ENCODE assay signal across 9 cellular contexts in the genomic region with DNA sequence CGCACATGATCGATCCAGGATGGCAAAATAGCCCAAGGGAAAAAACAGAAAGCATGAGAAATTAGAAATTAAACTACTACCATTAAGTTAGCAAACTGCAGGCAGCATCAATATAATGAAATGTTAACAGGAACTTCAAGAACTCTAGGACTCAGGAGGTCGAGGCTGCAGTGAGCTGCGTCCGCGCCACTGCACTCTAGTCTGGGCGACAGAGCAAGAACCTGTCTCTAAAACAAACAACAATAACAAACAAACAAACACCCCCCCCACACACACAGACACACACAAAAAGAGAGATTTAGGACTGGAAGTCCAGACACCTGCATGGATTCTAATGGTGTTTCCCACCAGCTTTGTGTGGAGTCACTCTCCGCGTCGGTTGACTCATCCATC. TPM values are rescaled to one million over a fixed set of nuclear protein-coding genes. Genes with fewer than 3 reads are reported as not detected.
DNase-seq lines count a peak whose midpoint lies in the region; ATAC-seq and TF ChIP-seq lines count a peak whose summit lies in the region.
"Had no signal": no experiment of that assay in that cellular context is flagged by ENCODE, and none has a peak within 500 bp of the region (broad histone marks: within the 10 kb centered on the region; RNA-seq: fewer than 3 reads in every experiment).

No MANE protein-coding gene starts in this region.

- no peaks in the 10 kb centered on the region for H3K27me3 ChIP-seq in GM23248 (replicated peaks; ENCODE audit: insufficient read depth)

- H3K27ac Mint-ChIP-seq in T-helper 17 cell = peak overlapping the region; percentile 46

- no peaks in the 10 kb centered on the region for H3K27me3 Mint-ChIP-seq in T-helper 17 cell

- peaks cover 15% of the 10 kb centered on the region; the same call in 1 of the 2 replicates for H3F3A ChIP-seq in GM23248 (ENCODE audit: insufficient read depth)

- in situ Hi-C loops in GM23248 (cut with MboI) = loop anchor here (10.0 kb wide), 1 partner anchor 179 kb away; no protein-coding TSS in a partner anchor

- peak overlapping the region; percentile 98 for H3K9ac ChIP-seq in GM23248

- peak overlapping the region; percentile 92 for H2AFZ ChIP-seq in GM23248

- H3K4me3 Mint-ChIP-seq in T-helper 17 cell = peak overlapping the region; percentile 91

- peaks cover 17% of the 10 kb centered on the region; the same call in 1 of the 2 replicates for H3K4me1 ChIP-seq in GM23248 (ENCODE audit: insufficient read depth)

- no peak for ATAC-seq in T-helper 17 cell

- no peaks in the 10 kb centered on the region for H3K9me3 ChIP-seq in GM23248 (ENCODE audit: low read depth)
- H3K9me3 ChIP-seq in T-helper 17 cell (ENCODE audit: control insufficient read depth, low read length, poor library complexity, severe bottlenecking) = no peaks in the 10 kb centered on the region

- no peak for TF ChIP-seq CTCF in fibroblast of the aortic adventitia (IDR thresholded peaks at IDR 0.05; ENCODE audit: insufficient read depth, low read length)

- no peaks in the 10 kb centered on the region for H4K20me1 ChIP-seq in GM23248 (ENCODE audit: insufficient read depth)

- 47 to 57% methylated on average over 10 of the region's 10 CpGs for WGBS in GM23248 (ENCODE audit: low coverage in 1 of 2, low lambda C conversion rate in 2 of 2, missing lambda C conversion rate in 2 of 2), 2 experiments

- H3K27ac ChIP-seq in GM23248 = peak overlapping the region; percentile 97

- H3K36me3 Mint-ChIP-seq in T-helper 17 cell (ENCODE audit: low read depth) = no peaks in the 10 kb centered on the region

- DNase-seq in GM23248 (no peak), T-helper 17 cell (no peak), fibroblast of the aortic adventitia (ENCODE audit: low read depth) (no peak), skeletal muscle cell (ENCODE audit: low read depth) (no peak), HK-2 (ENCODE audit: unreplicated experiment) (no peak), NCI-H2196 treated with DMSO at 0.1 percent for 48 hours (lab: John Stamatoyannopoulos, UW; ENCODE audit: unreplicated experiment) (no peak), SKM-1 (lab: John Stamatoyannopoulos, UW; ENCODE audit: unreplicated experiment) (no peak)
- DNase-seq in NK-92 treated with Interleukin-12 subunit alpha and Interleukin-12 subunit beta, amount 100 ng/mL, for 24 hours (lab: John Stamatoyannopoulos, UW) = no peak

- peak overlapping the region; percentile 98 for H3K4me3 ChIP-seq in GM23248
- H3K4me3 ChIP-seq in fibroblast of the aortic adventitia (ENCODE audit: low read depth, low read length) = peak overlapping the region; percentile 87
- H3K4me3 ChIP-seq in skeletal muscle cell (ENCODE audit: low read depth, low read length) = peak overlapping the region; percentile 89

- H3K4me2 ChIP-seq in GM23248 (ENCODE audit: unreplicated experiment) = peak overlapping the region; percentile 88

- no peaks in the 10 kb centered on the region for H3K9me2 ChIP-seq in GM23248 (ENCODE audit: insufficient read depth)

- peaks cover 17% of the 10 kb centered on the region for H3K79me2 ChIP-seq in GM23248 (ENCODE audit: insufficient read depth)

- H3K36me3 ChIP-seq in GM23248 (ENCODE audit: low read depth) = peaks cover 11% of the 10 kb centered on the region; the same call in 1 of the 2 replicates

- peaks cover 25% of the 10 kb centered on the region for H3K4me1 Mint-ChIP-seq in T-helper 17 cell

RNA-seq across cellular contexts. Expression of a gene that starts 0.5 kb away (rescaled TPM):
- total RNA-seq in GM23248 (2014; rRNA removed; shearing (Covaris generic)) = 6.2 and 6.4 TPM in 2 replicates
- 26.9 and 27.5 TPM in 2 replicates for polyA plus RNA-seq in GM23248 (2016; fragmentation: Nextera tagmentation; extraction: Ambion mirVana)
- total RNA-seq in T-helper 17 cell (10 to 100 TPM; 18.3 to 21.4 TPM), fibroblast of the aortic adventitia (ENCODE audit: low replicate concordance) (15.0 and 15.8 TPM in 2 replicates)

RNA-seq across cellular contexts. Expression of a gene that starts 16.4 kb away (rescaled TPM):
- 20.2 and 24.3 TPM in 2 replicates for total RNA-seq in GM23248 (2014; rRNA removed; shearing (Covaris generic))
- polyA plus RNA-seq in GM23248 (2016; fragmentation: Nextera tagmentation; extraction: Ambion mirVana) = 45.7 and 47.3 TPM in 2 replicates
- 10 to 100 TPM; 17.4 to 19.2 TPM for total RNA-seq in T-helper 17 cell
- total RNA-seq in fibroblast of the aortic adventitia (ENCODE audit: low replicate concordance) = 28.0 and 42.0 TPM in 2 replicates

RNA-seq across cellular contexts. Expression of a gene that starts 26.3 kb away (rescaled TPM):
- total RNA-seq in GM23248 (2014; rRNA removed; shearing (Covaris generic)) = 0.65 TPM in 1 of 2 replicates, not detected in the other
- 0.27 TPM in 1 of 2 replicates, not detected in the other for polyA plus RNA-seq in GM23248 (2016; fragmentation: Nextera tagmentation; extraction: Ambion mirVana)
- total RNA-seq in T-helper 17 cell (100 to 1,000 TPM; 322 to 338 TPM), fibroblast of the aortic adventitia (ENCODE audit: low replicate concordance) (not detected in 2 replicates)
- total RNA-seq: pulmonary artery endothelial cell had no signal

RNA-seq across cellular contexts. Expression of a gene that starts 38.8 kb away (rescaled TPM):
- total RNA-seq in GM23248 (2014; rRNA removed; shearing (Covaris generic)) = 17.6 and 33.1 TPM in 2 replicates
- 20.1 and 21.1 TPM in 2 replicates for polyA plus RNA-seq in GM23248 (2016; fragmentation: Nextera tagmentation; extraction: Ambion mirVana)
- total RNA-seq in T-helper 17 cell (1 to 10 TPM; 1.4 to 1.5 TPM), fibroblast of the aortic adventitia (ENCODE audit: low replicate concordance) (12.6 and 16.2 TPM in 2 replicates)

RNA-seq across cellular contexts. Expression of a gene that starts 51.0 kb away (rescaled TPM):
- 6.3 and 16.2 TPM in 2 replicates for total RNA-seq in GM23248 (2014; rRNA removed; shearing (Covaris generic))
- polyA plus RNA-seq in GM23248 (2016; fragmentation: Nextera tagmentation; extraction: Ambion mirVana) = 0.65 and 0.81 TPM in 2 replicates
- total RNA-seq in T-helper 17 cell (1 to 10 TPM; 6.2 to 6.7 TPM), fibroblast of the aortic adventitia (ENCODE audit: low replicate concordance) (2.1 and 5.4 TPM in 2 replicates)

Comparison
In these comparisons a context has a peak if more than half of its experiments do, and no peak if none do; other contexts are left out.
1. RNA of a gene that starts 26.3 kb away (total RNA-seq): 322 to 338 TPM in T-helper 17 cell; 0.65 TPM in GM23248 and not detected in fibroblast of the aortic adventitia; every median in the first group is over 100 times any median in the second.
2. Peak in every context shown above with its lines, with median percentiles within 50 percentile points of each other: H3K4me3 ChIP-seq.